1 cellular context compared by ENCODE assay signal in genomic region chr13:44912617-44913016, GRCh38.
TF ChIP-seq lines count a peak whose summit lies in the region.

No MANE protein-coding gene starts in this region.

TF ChIP-seq in HepG2, 621 proteins besides CTCF, POLR2A, EP300 and RAD21 (continued from another document):
- TF ChIP-seq, protein P1, sequence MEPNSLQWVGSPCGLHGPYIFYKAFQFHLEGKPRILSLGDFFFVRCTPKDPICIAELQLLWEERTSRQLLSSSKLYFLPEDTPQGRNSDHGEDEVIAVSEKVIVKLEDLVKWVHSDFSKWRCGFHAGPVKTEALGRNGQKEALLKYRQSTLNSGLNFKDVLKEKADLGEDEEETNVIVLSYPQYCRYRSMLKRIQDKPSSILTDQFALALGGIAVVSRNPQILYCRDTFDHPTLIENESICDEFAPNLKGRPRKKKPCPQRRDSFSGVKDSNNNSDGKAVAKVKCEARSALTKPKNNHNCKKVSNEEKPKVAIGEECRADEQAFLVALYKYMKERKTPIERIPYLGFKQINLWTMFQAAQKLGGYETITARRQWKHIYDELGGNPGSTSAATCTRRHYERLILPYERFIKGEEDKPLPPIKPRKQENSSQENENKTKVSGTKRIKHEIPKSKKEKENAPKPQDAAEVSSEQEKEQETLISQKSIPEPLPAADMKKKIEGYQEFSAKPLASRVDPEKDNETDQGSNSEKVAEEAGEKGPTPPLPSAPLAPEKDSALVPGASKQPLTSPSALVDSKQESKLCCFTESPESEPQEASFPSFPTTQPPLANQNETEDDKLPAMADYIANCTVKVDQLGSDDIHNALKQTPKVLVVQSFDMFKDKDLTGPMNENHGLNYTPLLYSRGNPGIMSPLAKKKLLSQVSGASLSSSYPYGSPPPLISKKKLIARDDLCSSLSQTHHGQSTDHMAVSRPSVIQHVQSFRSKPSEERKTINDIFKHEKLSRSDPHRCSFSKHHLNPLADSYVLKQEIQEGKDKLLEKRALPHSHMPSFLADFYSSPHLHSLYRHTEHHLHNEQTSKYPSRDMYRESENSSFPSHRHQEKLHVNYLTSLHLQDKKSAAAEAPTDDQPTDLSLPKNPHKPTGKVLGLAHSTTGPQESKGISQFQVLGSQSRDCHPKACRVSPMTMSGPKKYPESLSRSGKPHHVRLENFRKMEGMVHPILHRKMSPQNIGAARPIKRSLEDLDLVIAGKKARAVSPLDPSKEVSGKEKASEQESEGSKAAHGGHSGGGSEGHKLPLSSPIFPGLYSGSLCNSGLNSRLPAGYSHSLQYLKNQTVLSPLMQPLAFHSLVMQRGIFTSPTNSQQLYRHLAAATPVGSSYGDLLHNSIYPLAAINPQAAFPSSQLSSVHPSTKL (CRISPR knock-in tag; IDR thresholded peaks at IDR 0.05): peak; percentile 46
- TF ChIP-seq PHF20 (CRISPR knock-in tag; IDR thresholded peaks at IDR 0.05) (no peak), SOX13 (IDR thresholded peaks at IDR 0.05) (no peak), SOX13 (CRISPR knock-in tag; conservative IDR thresholded peaks at IDR 0.05 in 1 of 2, IDR thresholded peaks at IDR 0.05 in 1 of 2) (peak in 1 of 2 experiments; percentile 76; a peak in 2 of 4 replicates), ZSCAN30 (CRISPR knock-in tag; IDR thresholded peaks at IDR 0.05) (no peak), GATAD2A (CRISPR knock-in tag; IDR thresholded peaks at IDR 0.05) (peak; percentile 66), SRSF1 (optimal IDR thresholded peaks at IDR 0.05; ENCODE audit: low read depth, low read length) (no peak), ZNF850 (CRISPR knock-in tag; conservative IDR thresholded peaks at IDR 0.05) (no peak), SOX5 (CRISPR knock-in tag; IDR thresholded peaks at IDR 0.05; ENCODE audit: borderline replicate concordance) (peak; percentile 69; the same call in 1 of the 2 replicates), ZNF138 (CRISPR knock-in tag; IDR thresholded peaks at IDR 0.05; ENCODE audit: low read depth) (no peak), ZBTB26 (CRISPR knock-in tag; IDR thresholded peaks at IDR 0.05; ENCODE audit: borderline replicate concordance) (no peak)
